In genomic region chr11:533049-533585, GRCh38 we compare ENCODE assay signal across 1 cellular context.
TF ChIP-seq lines count a peak whose summit lies in the region.

No MANE protein-coding gene starts in this region.

TF ChIP-seq in HepG2, 621 proteins besides CTCF, POLR2A, EP300 and RAD21:
- TF ChIP-seq ZNF879 (CRISPR knock-in tag; IDR thresholded peaks at IDR 0.05) = no peak
- peak; percentile 35 for TF ChIP-seq AGO1 (IDR thresholded peaks at IDR 0.05; ENCODE audit: low read depth, low read length, poor library complexity, severe bottlenecking)
- TF ChIP-seq ZNF781 (CRISPR knock-in tag; IDR thresholded peaks at IDR 0.05; ENCODE audit: borderline replicate concordance, not compliant biosample characterization) = no peak
- TF ChIP-seq RELA (CRISPR knock-in tag; IDR thresholded peaks at IDR 0.05) = no peak
- no peak for TF ChIP-seq ZNF138 (CRISPR knock-in tag; IDR thresholded peaks at IDR 0.05; ENCODE audit: low read depth)
- no peak for TF ChIP-seq FOXM1 (CRISPR knock-in tag; IDR thresholded peaks at IDR 0.05)
- peak; percentile 17 for TF ChIP-seq AGO2 (optimal IDR thresholded peaks at IDR 0.05; ENCODE audit: low read depth, low read length)
- TF ChIP-seq CSRNP2 (CRISPR knock-in tag; conservative IDR thresholded peaks at IDR 0.05; ENCODE audit: low read depth) = no peak
- 0 out of 2 replicates have a peak, but pooled peaks have one; percentile 21 for TF ChIP-seq RBFOX2 (IDR thresholded peaks at IDR 0.05; ENCODE audit: low read depth, low read length)
- TF ChIP-seq GATAD1 (CRISPR knock-in tag; IDR thresholded peaks at IDR 0.05) = no peak
- TF ChIP-seq SIN3B (IDR thresholded peaks at IDR 0.05; ENCODE audit: low read length) = no peak
- no peak for TF ChIP-seq MAF1 (CRISPR knock-in tag; IDR thresholded peaks at IDR 0.05; ENCODE audit: borderline replicate concordance)
- no peak for TF ChIP-seq ZNF775 (CRISPR knock-in tag; IDR thresholded peaks at IDR 0.05; ENCODE audit: borderline replicate concordance)
